ENCODE assay signal across 8 cellular contexts in the genomic region with DNA sequence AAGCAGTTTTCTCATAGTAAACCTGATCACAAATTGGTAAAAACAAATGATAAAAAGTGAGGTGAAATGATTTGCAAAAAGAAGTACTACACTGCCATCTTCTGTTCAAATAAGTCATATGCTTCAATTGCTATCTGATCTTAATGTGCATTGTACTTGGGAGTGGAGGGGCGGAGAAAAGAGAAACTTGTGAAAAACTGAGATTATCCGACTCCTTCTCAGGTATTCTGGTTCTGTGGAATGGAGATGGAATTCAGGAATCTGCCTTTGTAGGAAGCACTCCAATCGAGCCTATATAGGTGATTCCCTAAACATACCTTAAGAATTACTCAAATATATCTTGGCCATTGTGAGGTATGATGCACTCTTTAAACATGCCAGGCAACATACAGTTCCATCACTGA.
DNase-seq lines count a peak whose midpoint lies in the region; ATAC-seq and TF ChIP-seq lines count a peak whose summit lies in the region.

No MANE protein-coding gene starts in this region.

- 7% methylated on average over 3 of the region's 3 CpGs for WGBS in body of pancreas, 2 donors
- 18 to 21% methylated on average over 3 of the region's 3 CpGs for WGBS in aorta, 2 donors

- H3K36me3 ChIP-seq in body of pancreas (replicated peaks in 1 of 2; ENCODE audit: insufficient read depth in 1 of 2, low read depth in 2 of 2), result no peaks in the 10 kb centered on the region
- no peaks in the 10 kb centered on the region for H3K36me3 ChIP-seq in aorta (ENCODE audit: control insufficient read depth in 1 of 2, insufficient read depth in 2 of 2, low read length in 1 of 2)

- H3K4me3 ChIP-seq in body of pancreas, result no peak overlapping the region
- no peak overlapping the region for H3K4me3 ChIP-seq in aorta (ENCODE audit: low read length in 2 of 2)

- TF ChIP-seq CTCF in body of pancreas (IDR thresholded peaks at IDR 0.05) (peak in 6 of 7 experiments; percentile 18 to 50 (median 48)), neural crest cell (conservative IDR thresholded peaks at IDR 0.05) (peak; percentile 73)

- H3K4me1 ChIP-seq in body of pancreas (no peaks in the 10 kb centered on the region), aorta (ENCODE audit: control insufficient read depth in 1 of 2, insufficient read depth in 2 of 2, low read length in 2 of 2) (no peaks in the 10 kb centered on the region)

- H3K27me3 Mint-ChIP-seq in neural crest cell (ENCODE audit: low read depth), result peaks cover 42% of the 10 kb centered on the region

- DNase-seq in HEK293T (ENCODE audit: extremely low spot score) (peak; percentile 12), NCI-H2029 treated with DMSO at 0.1 percent for 48 hours (lab: John Stamatoyannopoulos, UW) (peak; percentile 70), body of pancreas (no peak), neural crest cell (ENCODE audit: low read depth, low spot score) (no peak), aorta (no peak)
- no peak for DNase-seq in activated T-cell treated with anti-CD3 and anti-CD28 coated beads, Interleukin-2, amount 50 U/mL, for 48 hours

- no peak for TF ChIP-seq POLR2A in body of pancreas (IDR thresholded peaks at IDR 0.05)

- no peaks in the 10 kb centered on the region for H3K36me3 Mint-ChIP-seq in neural crest cell (ENCODE audit: low read depth)

- no peaks in the 10 kb centered on the region for H3K4me1 Mint-ChIP-seq in neural crest cell

- no peak overlapping the region for H3K4me3 Mint-ChIP-seq in neural crest cell

- H3K27me3 ChIP-seq in body of pancreas (no peaks in the 10 kb centered on the region), aorta (ENCODE audit: control insufficient read depth in 1 of 2, insufficient read depth in 2 of 2, low read length in 1 of 2) (peaks cover 0 to 2% of the 10 kb centered on the region in 2 donors)

- ATAC-seq in GM18498 (IDR thresholded peaks at IDR 0.05; ENCODE audit: unreplicated experiment), result peak; percentile 66
- peak; percentile 52 for ATAC-seq in body of pancreas
- ATAC-seq in aorta (ENCODE audit: low FRiP score), result no peak
- ATAC-seq in GM21367 (IDR thresholded peaks at IDR 0.05; ENCODE audit: unreplicated experiment), result no peak

- CTCF ChIA-PET in HEK293T (lab: Yijun Ruan, JAX), result no interaction called here

- H3K9me3 ChIP-seq in body of pancreas, result no peaks in the 10 kb centered on the region
- peaks cover 2% of the 10 kb centered on the region for H3K9me3 ChIP-seq in aorta (ENCODE audit: control insufficient read depth, low read length)

- no peak overlapping the region for H3K27ac ChIP-seq in body of pancreas
- H3K27ac ChIP-seq in aorta (ENCODE audit: low read depth in 1 of 2, low read length in 2 of 2), result no peak overlapping the region

- H3K27ac Mint-ChIP-seq in neural crest cell (ENCODE audit: unreplicated experiment), result no peak overlapping the region

- H3K9me3 Mint-ChIP-seq in neural crest cell, result peaks cover 6% of the 10 kb centered on the region

- intact Hi-C loops in body of pancreas (cut with DNase I) (no loop called here), aorta (cut with DNase I) (no loop called here)

- POLR2A ChIA-PET in HEK293T (lab: Yijun Ruan, JAX), result no interaction called here

TF ChIP-seq in HEK293T, 16 proteins besides CTCF, POLR2A, EP300 and RAD21:
- no peak for TF ChIP-seq FOXM1 (IDR thresholded peaks at IDR 0.05; ENCODE audit: borderline replicate concordance)

Comparison
In these comparisons a context has a peak if more than half of its experiments do, and no peak if none do; other contexts are left out.
1. ATAC-seq: peak in GM18498 (single experiment) and body of pancreas (single experiment); none in aorta (single experiment) and GM21367 (single experiment).
2. DNase-seq: peak in HEK293T (single experiment) and NCI-H2029 treated with DMSO at 0.1 percent for 48 hours (single experiment); none in body of pancreas (0 of 4), neural crest cell (single experiment), activated T-cell treated with anti-CD3 and anti-CD28 coated beads, Interleukin-2, amount 50 U/mL, for 48 hours (0 of 2) and aorta (0 of 2).